15 cellular contexts compared by ENCODE assay signal in genomic region chr14:32306549-32306948, GRCh38.
"Had no signal": no experiment of that assay in that cellular context is flagged by ENCODE, and none has a peak within 500 bp of the region (broad histone marks: within the 10 kb centered on the region; RNA-seq: fewer than 3 reads in every experiment).

No MANE protein-coding gene starts in this region.

- H3K4me2 ChIP-seq: hepatocyte had no signal

- H3K36me3 ChIP-seq: lower lobe of right lung, tibial nerve, vagina had no signal

- H2AFZ ChIP-seq: hepatocyte had no signal

- H3K4me3 Mint-ChIP-seq: activated CD4-positive, alpha-beta T cell treated with anti-CD3 and anti-CD28 coated beads, Interleukin-2, amount 10 ng/mL, durations not matched to agents 7 days and 5 days; activated naive CD4-positive, alpha-beta T cell treated with anti-CD3 and anti-CD28 coated beads, Interleukin-2, amount 50 U/mL, for 24 hours; stimulated activated naive B cell treated with anti-CD40 and anti-IgM and Interleukin-4, amounts not matched to agents 10 μg/mL and 1 μg/mL and 100 μg/mL, for 72 hours; T-helper 17 cell had no signal

- DNase-seq: activated CD4-positive, alpha-beta T cell treated with anti-CD3 and anti-CD28 coated beads, Interleukin-2, amount 10 ng/mL, durations not matched to agents 7 days and 5 days; activated CD4-positive, CD25-positive, alpha-beta regulatory T cell; activated T-cell treated with anti-CD3 and anti-CD28 coated beads for 4 hours; left cardiac atrium; lower lobe of right lung; midbrain; right cardiac atrium; stimulated activated CD4-positive, alpha-beta T cell treated with anti-CD3 and anti-CD28 coated beads, Interleukin-1b, Interleukin-23, amount 100 ng/mL, for 48 hours; stimulated activated naive B cell treated with anti-CD40 and anti-IgM and Interleukin-4, amounts not matched to agents 10 μg/mL and 1 μg/mL and 100 μg/mL, for 72 hours; T-helper 17 cell had no signal

- H3K27me3 ChIP-seq: hepatocyte, tibial nerve, vagina had no signal

- H3K4me3 ChIP-seq: hepatocyte, lower lobe of right lung, tibial nerve, vagina had no signal

- H3K79me2 ChIP-seq: hepatocyte had no signal

- H3K27ac ChIP-seq: lower lobe of right lung, tibial nerve, vagina had no signal

- ATAC-seq: left cardiac atrium; lower lobe of right lung; right cardiac atrium; stimulated activated naive B cell treated with anti-CD40 and anti-IgM and Interleukin-4, amounts not matched to agents 10 μg/mL and 1 μg/mL and 100 μg/mL, for 72 hours; T-helper 17 cell had no signal

- H3K4me1 Mint-ChIP-seq: activated CD4-positive, alpha-beta T cell treated with anti-CD3 and anti-CD28 coated beads, Interleukin-2, amount 10 ng/mL, durations not matched to agents 7 days and 5 days; activated naive CD4-positive, alpha-beta T cell treated with anti-CD3 and anti-CD28 coated beads, Interleukin-2, amount 50 U/mL, for 24 hours; stimulated activated naive B cell treated with anti-CD40 and anti-IgM and Interleukin-4, amounts not matched to agents 10 μg/mL and 1 μg/mL and 100 μg/mL, for 72 hours; T-helper 17 cell had no signal

- H3K27me3 Mint-ChIP-seq: activated CD4-positive, alpha-beta T cell treated with anti-CD3 and anti-CD28 coated beads, Interleukin-2, amount 10 ng/mL, durations not matched to agents 7 days and 5 days; activated naive CD4-positive, alpha-beta T cell treated with anti-CD3 and anti-CD28 coated beads, Interleukin-2, amount 50 U/mL, for 24 hours had no signal

- H3K9me3 ChIP-seq: lower lobe of right lung, tibial nerve, vagina had no signal

- H3K27ac Mint-ChIP-seq: activated CD4-positive, alpha-beta T cell treated with anti-CD3 and anti-CD28 coated beads, Interleukin-2, amount 10 ng/mL, durations not matched to agents 7 days and 5 days; activated naive CD4-positive, alpha-beta T cell treated with anti-CD3 and anti-CD28 coated beads, Interleukin-2, amount 50 U/mL, for 24 hours; activated T-helper 2 cell treated with anti-CD3 and anti-CD28 coated beads, Interferon-gamma antibody, Interleukin-2, Interleukin-4, amounts not matched to agents 10 μg/mL and 5 μg/mL and 100 μg/mL, durations not matched to agents 14 hours and 24 hours and 36 hours; stimulated activated naive B cell treated with anti-CD40 and anti-IgM and Interleukin-4, amounts not matched to agents 10 μg/mL and 1 μg/mL and 100 μg/mL, for 72 hours; T-helper 17 cell had no signal

- H3K9me3 Mint-ChIP-seq: activated CD4-positive, alpha-beta T cell treated with anti-CD3 and anti-CD28 coated beads, Interleukin-2, amount 10 ng/mL, durations not matched to agents 7 days and 5 days; activated naive CD4-positive, alpha-beta T cell treated with anti-CD3 and anti-CD28 coated beads, Interleukin-2, amount 50 U/mL, for 24 hours; activated T-helper 2 cell treated with anti-CD3 and anti-CD28 coated beads, Interferon-gamma antibody, Interleukin-2, Interleukin-4, amounts not matched to agents 10 μg/mL and 5 μg/mL and 100 μg/mL, durations not matched to agents 14 hours and 24 hours and 36 hours; stimulated activated naive B cell treated with anti-CD40 and anti-IgM and Interleukin-4, amounts not matched to agents 10 μg/mL and 1 μg/mL and 100 μg/mL, for 72 hours had no signal

- H3K4me1 ChIP-seq: lower lobe of right lung, tibial nerve had no signal

- H3K36me3 Mint-ChIP-seq: activated naive CD4-positive, alpha-beta T cell treated with anti-CD3 and anti-CD28 coated beads, Interleukin-2, amount 50 U/mL, for 24 hours; stimulated activated naive B cell treated with anti-CD40 and anti-IgM and Interleukin-4, amounts not matched to agents 10 μg/mL and 1 μg/mL and 100 μg/mL, for 72 hours had no signal
